ENCODE assay signal across 8 cellular contexts in genomic region chr11:61581030-61581928, GRCh38. TPM values are rescaled to one million over a fixed set of nuclear protein-coding genes. Genes with fewer than 3 reads are reported as not detected.
DNase-seq lines count a peak whose midpoint lies in the region; ATAC-seq and TF ChIP-seq lines count a peak whose summit lies in the region.

SYT7 (minus strand) TSS chr11:61581076; CDS start chr11:61580820, 256 bp downstream.

- no peaks in the 10 kb centered on the region for H3K36me3 ChIP-seq in PC-3 (ENCODE audit: low read depth, low read length)
- H3K36me3 ChIP-seq in esophagus (ENCODE audit: control insufficient read depth in 2 of 2, insufficient read depth in 2 of 2, low read length in 1 of 2) = no peaks in the 10 kb centered on the region
- H3K36me3 ChIP-seq in mucosa of stomach (ENCODE audit: control insufficient read depth, insufficient read depth, low read length) = no peaks in the 10 kb centered on the region

- no peaks in the 10 kb centered on the region for H3K79me2 ChIP-seq in PC-3 (ENCODE audit: low read length)

- BruUV-seq in PC-3 (replicated peaks; lab: Mats Ljungman, UMichigan) = no TSS peak

- no peaks in the 10 kb centered on the region for H3K36me3 Mint-ChIP-seq in activated T-cell treated with anti-CD3 and anti-CD28 coated beads, Interleukin-2, amount 50 U/mL, for 4 hours (ENCODE audit: insufficient read depth)

- CTCF ChIA-PET in PC-3 (lab: Charles Lee) = interaction anchor here (1.0 kb wide), 1 partner anchor 57 kb away, joined by 13 read pairs; no protein-coding TSS in a partner anchor

- no peaks in the 10 kb centered on the region for H3K9me2 ChIP-seq in PC-3 (replicated peaks; ENCODE audit: low read length)

- no peaks in the 10 kb centered on the region for H3F3A ChIP-seq in PC-3 (ENCODE audit: low read length, unreplicated experiment)

- H3K4me2 ChIP-seq in PC-3 (ENCODE audit: low read length) = peak within 1 kb of the TSS; percentile 99

- peak within 1 kb of the TSS; percentile 58 for H2AFZ ChIP-seq in PC-3 (ENCODE audit: low read length)

- TF ChIP-seq CTCF in PC-3 (conservative IDR thresholded peaks at IDR 0.05; ENCODE audit: low read depth, low read length) = peak; percentile 15; the same call in 1 of the 2 replicates

- H3K9me3 Mint-ChIP-seq in activated T-cell treated with anti-CD3 and anti-CD28 coated beads, Interleukin-2, amount 50 U/mL, for 4 hours = no peaks in the 10 kb centered on the region

- peaks cover 15% of the 10 kb centered on the region for H3K4me1 Mint-ChIP-seq in activated T-cell treated with anti-CD3 and anti-CD28 coated beads, Interleukin-2, amount 50 U/mL, for 4 hours (ENCODE audit: low read depth)

- H3K9ac ChIP-seq in PC-3 (ENCODE audit: low read length) (peak within 1 kb of the TSS; percentile 25; the same call in 1 of the 2 replicates), mucosa of stomach (ENCODE audit: low read length) (peak within 1 kb of the TSS; percentile 47)

- H4K20me1 ChIP-seq in PC-3 (ENCODE audit: low read length) = no peaks in the 10 kb centered on the region

- intact Hi-C loops in PC-3 (cut with micrococcal nuclease) = loop anchor here (2.0 to 5.0 kb wide), 3 partner anchors 39 to 152 kb away; no protein-coding TSS in a partner anchor

- H3K4me3 Mint-ChIP-seq in activated T-cell treated with anti-CD3 and anti-CD28 coated beads, Interleukin-2, amount 50 U/mL, for 4 hours = peak within 1 kb of the TSS; percentile 76

- H3K27me3 ChIP-seq in PC-3 (ENCODE audit: low read length) (peaks cover 9% of the 10 kb centered on the region), esophagus (ENCODE audit: control insufficient read depth in 1 of 2, insufficient read depth in 2 of 2, low read length in 2 of 2) (peaks cover 0 to 9% of the 10 kb centered on the region in 2 donors), mucosa of stomach (ENCODE audit: control insufficient read depth, insufficient read depth, low read length) (peaks cover 52% of the 10 kb centered on the region)

- H3K4me3 ChIP-seq in PC-3 (ENCODE audit: low read length) = peak within 1 kb of the TSS; percentile 84
- peak within 1 kb of the TSS; percentile 54 to 61 for H3K4me3 ChIP-seq in esophagus (ENCODE audit: low read depth in 1 of 2, low read length in 2 of 2)
- no peak within 1 kb of the TSS for H3K4me3 ChIP-seq in mucosa of stomach (ENCODE audit: low read length)

- H3K27ac ChIP-seq in PC-3 (ENCODE audit: low read length) (no peak within 1 kb of the TSS), esophagus (ENCODE audit: low read depth in 2 of 2, low read length in 1 of 2) (peak within 1 kb of the TSS; percentile 83 to 84)

- peaks cover 42% of the 10 kb centered on the region for H3K27me3 Mint-ChIP-seq in activated T-cell treated with anti-CD3 and anti-CD28 coated beads, Interleukin-2, amount 50 U/mL, for 4 hours (ENCODE audit: low read depth)

- DNase-seq in DMS153 (lab: John Stamatoyannopoulos, UW) = peak; percentile 91
- peak; percentile 91 for DNase-seq in KBM-7
- DNase-seq in PC-3 = peak; percentile 99
- DNase-seq in activated T-cell treated with anti-CD3 and anti-CD28 coated beads, Interleukin-2, amount 50 U/mL, for 4 hours = peak; percentile 93
- peak; percentile 86 to 94 for DNase-seq in stimulated activated CD8-positive, alpha-beta memory T cell treated with anti-CD3 and anti-CD28 coated beads, Interleukin-4, amount 100 ng/mL, for 4 hours (ENCODE audit: low read depth in 2 of 2, low spot score in 1 of 2)

- 1% methylated on average over 38 to 96 of the region's 96 CpGs for WGBS in esophagus, 2 donors

- H3K9me3 ChIP-seq in PC-3 (ENCODE audit: low read length) = no peaks in the 10 kb centered on the region
- H3K9me3 ChIP-seq in esophagus (ENCODE audit: control insufficient read depth in 2 of 2, insufficient read depth in 1 of 2, low read depth in 1 of 2, low read length in 1 of 2) = no peaks in the 10 kb centered on the region
- no peaks in the 10 kb centered on the region for H3K9me3 ChIP-seq in mucosa of stomach (ENCODE audit: control insufficient read depth, low read length)

- ATAC-seq in GM21737 (IDR thresholded peaks at IDR 0.05; ENCODE audit: unreplicated experiment) (peak; percentile 76), PC-3 (peak; percentile 81)
- peak; percentile 88 to 89 for ATAC-seq in activated T-cell treated with anti-CD3 and anti-CD28 coated beads, Interleukin-2, amount 50 U/mL, for 4 hours

- in situ Hi-C loops in KBM-7 (cut with MboI; ENCODE audit: low pct_unique_long_range_greater_than_20kb, low sequenced_read_pairs) = no loop called here

- POLR2A ChIA-PET in PC-3 (lab: Charles Lee; ENCODE audit: unreplicated experiment) = no interaction called here

- peaks cover 16% of the 10 kb centered on the region for H3K4me1 ChIP-seq in PC-3 (ENCODE audit: insufficient read depth, low read length)
- peaks cover 6 to 7% of the 10 kb centered on the region in 2 donors for H3K4me1 ChIP-seq in esophagus (ENCODE audit: control insufficient read depth in 2 of 2, insufficient read depth in 2 of 2, low read length in 1 of 2)
- peaks cover 11% of the 10 kb centered on the region for H3K4me1 ChIP-seq in mucosa of stomach (ENCODE audit: control insufficient read depth, insufficient read depth, low read length)

RNA-seq across cellular contexts. Expression of gene SYT7, which starts in this region (rescaled TPM):
- 21.5 and 23.2 TPM in 2 replicates for total RNA-seq in PC-3 (2014; rRNA removed)
- under 1 TPM; 0.35 to 0.66 (median 0.38) TPM for total RNA-seq in activated T-cell treated with anti-CD3 and anti-CD28 coated beads, Interleukin-2, amount 50 U/mL, for 4 hours
- 1 to 10 TPM; 1.3 to 2.2 TPM for polyA plus RNA-seq in esophagus

Comparison
In these comparisons a context has a peak if more than half of its experiments do, and no peak if none do; other contexts are left out.
1. RNA of gene SYT7 (total RNA-seq): 21.5 to 23.2 TPM in PC-3; 0.35 to 0.66 TPM in activated T-cell treated with anti-CD3 and anti-CD28 coated beads, Interleukin-2, amount 50 U/mL, for 4 hours; every median in the first group is over 10 times any median in the second.
2. Peak in DNase-seq and ATAC-seq in activated T-cell treated with anti-CD3 and anti-CD28 coated beads, Interleukin-2, amount 50 U/mL, for 4 hours; RNA of the gene not detected or under 1 TPM.
3. Peak in every context shown above with its lines, with median percentiles within 50 percentile points of each other: DNase-seq and ATAC-seq.